In genomic region chr1:63780541-63780940, GRCh38 we compare ENCODE assay signal across 22 cellular contexts. TPM values are rescaled to one million over a fixed set of nuclear protein-coding genes. Genes with fewer than 3 reads are reported as not detected.
DNase-seq lines count a peak whose midpoint lies in the region; ATAC-seq and TF ChIP-seq lines count a peak whose summit lies in the region.
"Had no signal": no experiment of that assay in that cellular context is flagged by ENCODE, and none has a peak within 500 bp of the region (broad histone marks: within the 10 kb centered on the region; RNA-seq: fewer than 3 reads in every experiment).

No MANE protein-coding gene starts in this region.

- H3K9ac ChIP-seq in HUES64 (ENCODE audit: low read depth, low read length), result no peak overlapping the region
- H3K9ac ChIP-seq: GM23248, SK-N-SH had no signal

- 17% methylated on average over 2 of the region's 2 CpGs for WGBS in HUES64
- 13 to 18% methylated on average over 2 of the region's 2 CpGs for WGBS in ectodermal cell, 2 experiments

- H3K36me3 Mint-ChIP-seq in GM23338 (ENCODE audit: low read depth), result 0 out of 3 replicates have a peak, but pooled peaks cover 4% of the 10 kb centered on the region
- H3K36me3 Mint-ChIP-seq: CD8-positive, alpha-beta memory T cell had no signal

- H3K9me2 ChIP-seq in GM23338 (ENCODE audit: insufficient read depth), result no peaks in the 10 kb centered on the region
- H3K9me2 ChIP-seq: SK-N-SH had no signal

- no peaks in the 10 kb centered on the region for H3K9me3 ChIP-seq in HUES64 (ENCODE audit: insufficient read depth, low read depth, low read length)
- H3K9me3 ChIP-seq in ectodermal cell (ENCODE audit: control insufficient read depth, low read length), result no peaks in the 10 kb centered on the region
- H3K9me3 ChIP-seq: MG63, SK-N-SH had no signal

- peaks cover 92% of the 10 kb centered on the region for H3K4me1 Mint-ChIP-seq in GM23338

- H3F3A ChIP-seq in GM23338 (replicated peaks; ENCODE audit: low read depth), result peaks cover 18% of the 10 kb centered on the region; the same call in 1 of the 2 replicates

- ATAC-seq in GM23338, result peak; percentile 26
- ATAC-seq: HCT116, K562 had no signal

- H3K4me3 Mint-ChIP-seq in GM23338, result peak overlapping the region; percentile 54
- H3K4me3 Mint-ChIP-seq: CD8-positive, alpha-beta memory T cell had no signal

- peak overlapping the region; percentile 77 for H3K4me2 ChIP-seq in GM23338
- H3K4me2 ChIP-seq: SK-N-SH had no signal

- no peaks in the 10 kb centered on the region for H3K9me3 Mint-ChIP-seq in GM23338
- H3K9me3 Mint-ChIP-seq: CD8-positive, alpha-beta memory T cell had no signal

- peak overlapping the region; percentile 29 for H3K4me3 ChIP-seq in GM23338
- no peak overlapping the region; the same call in 1 of the 2 replicates for H3K4me3 ChIP-seq in HUES64 (ENCODE audit: low read length)
- no peak overlapping the region for H3K4me3 ChIP-seq in ectodermal cell (ENCODE audit: insufficient read depth, low read depth, low read length)
- H3K4me3 ChIP-seq: GM23248, K562, MG63 had no signal

- H3K27me3 Mint-ChIP-seq in GM23338 (ENCODE audit: insufficient read depth, low read depth, poor library complexity), result peaks cover 6% of the 10 kb centered on the region

- H3K27ac ChIP-seq in GM23338 (ENCODE audit: low read depth), result peak overlapping the region; percentile 96
- peak overlapping the region; percentile 74 for H3K27ac ChIP-seq in HUES64 (ENCODE audit: low read depth, low read length)
- peak overlapping the region; percentile 53 for H3K27ac ChIP-seq in ectodermal cell (ENCODE audit: insufficient read depth, low read depth, low read length, poor library complexity, severe bottlenecking)
- H3K27ac ChIP-seq: C4-2B, GM23248 had no signal

- no peak overlapping the region for H2AFZ ChIP-seq in GM23338
- H2AFZ ChIP-seq: GM23248 had no signal

- H3K27me3 ChIP-seq in GM23338 (ENCODE audit: insufficient read depth), result no peaks in the 10 kb centered on the region
- no peaks in the 10 kb centered on the region for H3K27me3 ChIP-seq in HUES64 (ENCODE audit: insufficient read depth, low read length)
- H3K27me3 ChIP-seq in ectodermal cell (ENCODE audit: control insufficient read depth, insufficient read depth, low read length, poor library complexity, severe bottlenecking), result no peaks in the 10 kb centered on the region
- H3K27me3 ChIP-seq: MG63 had no signal

- H3K79me2 ChIP-seq in GM23338 (replicated peaks; ENCODE audit: insufficient read depth), result peaks cover 90% of the 10 kb centered on the region

- peak; percentile 78 for DNase-seq in GM23338 (ENCODE audit: low spot score)
- DNase-seq in islet precursor cell, result peak; percentile 68
- no peak for DNase-seq in cerebellum (ENCODE audit: low spot score)
- no peak for DNase-seq in NCI-H2029 treated with DMSO at 0.1 percent for 48 hours (lab: John Stamatoyannopoulos, UW)
- no peak for DNase-seq in HuH-7 (ENCODE audit: low spot score)
- no peak for DNase-seq in NCI-H510A (lab: John Stamatoyannopoulos, UW)
- DNase-seq: Calu3; CD8-positive, alpha-beta memory T cell; DMS153; GM23248; MG63; NCI-H1417; NCI-H1694 treated with DMSO at 0.1 percent for 48 hours; NCI-H510A treated with DMSO at 0.1 percent for 48 hours; NCI-H748 treated with DMSO at 0.1 percent for 48 hours; SIG-M5; SK-N-SH had no signal

- H4K20me1 ChIP-seq in GM23338 (replicated peaks; ENCODE audit: insufficient read depth), result no peaks in the 10 kb centered on the region; the same call in 1 of the 2 replicates

- H3K4me1 ChIP-seq in GM23338 (ENCODE audit: insufficient read depth), result peaks cover 88% of the 10 kb centered on the region
- H3K4me1 ChIP-seq in HUES64 (ENCODE audit: insufficient read depth, low read length), result peaks cover 90% of the 10 kb centered on the region
- H3K4me1 ChIP-seq in ectodermal cell (ENCODE audit: control insufficient read depth, insufficient read depth, low read length), result peaks cover 82% of the 10 kb centered on the region

- no peaks in the 10 kb centered on the region for H3K36me3 ChIP-seq in GM23338 (ENCODE audit: insufficient read depth)
- no peaks in the 10 kb centered on the region for H3K36me3 ChIP-seq in HUES64 (ENCODE audit: insufficient read depth, low read length)
- no peaks in the 10 kb centered on the region for H3K36me3 ChIP-seq in ectodermal cell (ENCODE audit: control insufficient read depth, insufficient read depth, low read length)
- H3K36me3 ChIP-seq: MG63 had no signal

- no peak for TF ChIP-seq CTCF in GM23338 (conservative IDR thresholded peaks at IDR 0.05; ENCODE audit: low read depth in 2 of 2)

- peak overlapping the region; percentile 74 for H3K27ac Mint-ChIP-seq in GM23338
- H3K27ac Mint-ChIP-seq: CD8-positive, alpha-beta memory T cell had no signal

TF ChIP-seq in GM23338, 12 proteins besides CTCF, POLR2A, EP300 and RAD21 (continues in another document):
- TF ChIP-seq ZNF331 (CRISPR knock-in tag; IDR thresholded peaks at IDR 0.05; ENCODE audit: low read depth) (no peak), POLR2AphosphoS5 (IDR thresholded peaks at IDR 0.05; ENCODE audit: low read depth) (0 out of 2 replicates have a peak, but pooled peaks have one; percentile 34), STAT1 (IDR thresholded peaks at IDR 0.05; ENCODE audit: unreplicated experiment) (no peak), CREB1 (CRISPR knock-in tag; IDR thresholded peaks at IDR 0.05; ENCODE audit: low read depth) (no peak), ZNF462 (CRISPR knock-in tag; IDR thresholded peaks at IDR 0.05) (no peak), EZH2 (IDR thresholded peaks at IDR 0.05; ENCODE audit: low read depth, unreplicated experiment) (no peak), NANOG (IDR thresholded peaks at IDR 0.05; ENCODE audit: borderline replicate concordance) (peak; percentile 34; the same call in 1 of the 2 replicates)

RNA-seq across cellular contexts. Expression of gene ROR1, which starts 6.7 kb away (rescaled TPM):
- total RNA-seq in GM23338 (2014; rRNA removed; shearing (Covaris generic)), result 94.3 and 96.0 TPM in 2 replicates
- polyA plus RNA-seq in GM23338 (2016; fragmentation: Nextera tagmentation; extraction: Ambion mirVana), result 53.8 and 59.7 TPM in 2 replicates
- 48.4 TPM for polyA plus RNA-seq in HUES64 (2013, experiment 1 of 2)
- 42.9 TPM for polyA plus RNA-seq in HUES64 (2013, experiment 2 of 2)
- 84.0 TPM for polyA plus RNA-seq in ectodermal cell (2013, experiment 1 of 4)
- 100 TPM for polyA plus RNA-seq in ectodermal cell (2013, experiment 2 of 4)
- 62.0 TPM for polyA plus RNA-seq in ectodermal cell (2013, experiment 3 of 4)
- polyA plus RNA-seq in ectodermal cell (2013, experiment 4 of 4), result 71.9 TPM
- 14.0 TPM for total RNA-seq in cerebellum
- total RNA-seq: CD8-positive, alpha-beta memory T cell had no signal
- polyA plus RNA-seq: CD8-positive, alpha-beta memory T cell; K562 had no signal

Comparison
In these comparisons a context has a peak if more than half of its experiments do, and no peak if none do; other contexts are left out.
1. DNase-seq: peak in GM23338 (single experiment) and islet precursor cell (single experiment); none in cerebellum (single experiment), NCI-H2029 treated with DMSO at 0.1 percent for 48 hours (single experiment), HuH-7 (single experiment) and NCI-H510A (single experiment).
2. Peak in every context shown above with its lines, with median percentiles within 50 percentile points of each other: H3K27ac ChIP-seq.